In genomic region chr4:153223935-153224334, GRCh38 we compare ENCODE assay signal across 8 cellular contexts. TPM values are rescaled to one million over a fixed set of nuclear protein-coding genes. Genes with fewer than 3 reads are reported as not detected.
DNase-seq lines count a peak whose midpoint lies in the region; ATAC-seq and TF ChIP-seq lines count a peak whose summit lies in the region.

No MANE protein-coding gene starts in this region.

- no peak overlapping the region for H3K9ac ChIP-seq in trophoblast cell (ENCODE audit: low read length)

- H3K9me3 Mint-ChIP-seq in activated CD4-positive, alpha-beta T cell treated with anti-CD3 and anti-CD28 coated beads, Interleukin-2, amount 10 ng/mL, durations not matched to agents 7 days and 5 days = peaks cover 5% of the 10 kb centered on the region

- no TSS peak for BruUV-seq in Panc1 (replicated peaks; lab: Mats Ljungman, UMichigan)

- DNase-seq in EH (ENCODE audit: low read depth) (peak; percentile 39), Panc1 (ENCODE audit: low read depth, low spot score) (no peak), fibroblast of peridontal ligament (ENCODE audit: extremely low read depth) (peak; percentile 62), trophoblast cell (peak in 1 of 2 donors; percentile 44), HuH-7.5 (ENCODE audit: low spot score) (no peak)
- DNase-seq in activated CD4-positive, alpha-beta T cell treated with anti-CD3 and anti-CD28 coated beads, Interleukin-2, amount 10 ng/mL, durations not matched to agents 7 days and 5 days = no peak

- H3K9me3 ChIP-seq in Panc1 (ENCODE audit: control insufficient read depth, insufficient read depth, low read depth, low read length) (peaks cover 6% of the 10 kb centered on the region; the same call in 1 of the 2 replicates), trophoblast cell (ENCODE audit: insufficient read depth, low read depth, low read length) (no peaks in the 10 kb centered on the region)

- POLR2A ChIA-PET in Panc1 (lab: Charles Lee) = interaction anchor here (0.7 kb wide), 1 partner anchor 14 kb away, joined by 10 read pairs; no protein-coding TSS in a partner anchor
- POLR2A ChIA-PET in activated CD4-positive, alpha-beta T cell treated with anti-CD3 and anti-CD28 coated beads, Interleukin-2, amount 10 ng/mL, durations not matched to agents 7 days and 5 days (lab: Charles Lee) = interaction anchor here (0.6 kb wide), 1 partner anchor 33 kb away, joined by 3 read pairs; no protein-coding TSS in a partner anchor

- no peak for ATAC-seq in Panc1
- no peak for ATAC-seq in HG03139 (IDR thresholded peaks at IDR 0.05; ENCODE audit: unreplicated experiment)
- no peak for ATAC-seq in GM18861 (IDR thresholded peaks at IDR 0.05; ENCODE audit: unreplicated experiment)

- H4K8ac ChIP-seq in trophoblast cell (ENCODE audit: low read depth, low read length) = no peak overlapping the region

- no peak overlapping the region for H3K23ac ChIP-seq in trophoblast cell (ENCODE audit: low read length)

- H3K36me3 ChIP-seq in Panc1 (ENCODE audit: control insufficient read depth, insufficient read depth, low read length) (no peaks in the 10 kb centered on the region), trophoblast cell (ENCODE audit: control insufficient read depth in 1 of 2, insufficient read depth in 2 of 2, low read length in 2 of 2) (no peaks in the 10 kb centered on the region)

- peak overlapping the region; percentile 74 for H3K27ac ChIP-seq in Panc1 (ENCODE audit: low read length)
- no peak overlapping the region for H3K27ac ChIP-seq in trophoblast cell (ENCODE audit: low read depth, low read length)

- H2BK120ac ChIP-seq in trophoblast cell (ENCODE audit: insufficient read depth, low read length, poor library complexity) = no peak overlapping the region

- no peak overlapping the region for H2BK12ac ChIP-seq in trophoblast cell (ENCODE audit: low read length)

- H3K4ac ChIP-seq in trophoblast cell (ENCODE audit: low read depth, low read length) = no peak overlapping the region

- no peak for TF ChIP-seq CTCF in Panc1 (IDR thresholded peaks at IDR 0.05)

- H3K4me3 Mint-ChIP-seq in activated CD4-positive, alpha-beta T cell treated with anti-CD3 and anti-CD28 coated beads, Interleukin-2, amount 10 ng/mL, durations not matched to agents 7 days and 5 days = no peak overlapping the region

- no CpG with 5 or more reads among the region's 1 CpG for WGBS in trophoblast cell (ENCODE audit: extremely low coverage, insufficient coverage, insufficient read length)

- no peak overlapping the region for H3K18ac ChIP-seq in trophoblast cell (ENCODE audit: low read length)

- H2AFZ ChIP-seq in trophoblast cell (ENCODE audit: insufficient read depth, low read length, poor library complexity) = no peak overlapping the region

- peak overlapping the region; percentile 57 to 66; a peak in 3 of 4 replicates for H3K4me3 ChIP-seq in Panc1 (ENCODE audit: low read depth in 2 of 2, low read length in 2 of 2)
- H3K4me3 ChIP-seq in trophoblast cell (ENCODE audit: low read depth, low read length) = no peak overlapping the region

- in situ Hi-C loops in Panc1 (cut with HindIII; ENCODE audit: low pct_unique_long_range_greater_than_20kb, low sequenced_read_pairs) = no loop called here

- H4K12ac ChIP-seq in trophoblast cell (ENCODE audit: low read depth, low read length) = no peak overlapping the region

- CTCF ChIA-PET in Panc1 (lab: Charles Lee) = no interaction called here
- CTCF ChIA-PET in activated CD4-positive, alpha-beta T cell treated with anti-CD3 and anti-CD28 coated beads, Interleukin-2, amount 10 ng/mL, durations not matched to agents 7 days and 5 days (lab: Charles Lee) = interaction anchor here (0.6 to 1.7 kb wide), 2 partner anchors 27 to 1035 kb away, joined by 3 to 5 read pairs; no protein-coding TSS in a partner anchor

- H3K27ac Mint-ChIP-seq in activated CD4-positive, alpha-beta T cell treated with anti-CD3 and anti-CD28 coated beads, Interleukin-2, amount 10 ng/mL, durations not matched to agents 7 days and 5 days = no peak overlapping the region

- peaks cover 10% of the 10 kb centered on the region for H3K36me3 Mint-ChIP-seq in activated CD4-positive, alpha-beta T cell treated with anti-CD3 and anti-CD28 coated beads, Interleukin-2, amount 10 ng/mL, durations not matched to agents 7 days and 5 days (ENCODE audit: low read depth)

- no peaks in the 10 kb centered on the region for H3K27me3 ChIP-seq in Panc1 (ENCODE audit: control insufficient read depth, insufficient read depth, low read length)
- H3K27me3 ChIP-seq in trophoblast cell (ENCODE audit: insufficient read depth, low read length) = no peaks in the 10 kb centered on the region

- H3K79me2 ChIP-seq in trophoblast cell (ENCODE audit: control insufficient read depth, insufficient read depth, low read length, poor library complexity) = peaks cover 6% of the 10 kb centered on the region

- H3K14ac ChIP-seq in trophoblast cell (ENCODE audit: low read length) = no peak overlapping the region

- H4K91ac ChIP-seq in trophoblast cell (ENCODE audit: low read depth, low read length) = no peak overlapping the region

- no peaks in the 10 kb centered on the region; the same call in 1 of the 2 replicates for H3K4me1 ChIP-seq in Panc1 (ENCODE audit: control insufficient read depth, insufficient read depth, low read length)
- H3K4me1 ChIP-seq in trophoblast cell (ENCODE audit: control insufficient read depth in 1 of 2, insufficient read depth in 2 of 2, low read length in 2 of 2) = peaks cover 8% of the 10 kb centered on the region in 2 experiments

- peak overlapping the region; percentile 97 for H3K4me2 ChIP-seq in trophoblast cell (ENCODE audit: low read length)

- peaks cover 10% of the 10 kb centered on the region for H3K79me1 ChIP-seq in trophoblast cell (ENCODE audit: low read length)

- peaks cover 33% of the 10 kb centered on the region for H3K4me1 Mint-ChIP-seq in activated CD4-positive, alpha-beta T cell treated with anti-CD3 and anti-CD28 coated beads, Interleukin-2, amount 10 ng/mL, durations not matched to agents 7 days and 5 days

- H2AK5ac ChIP-seq in trophoblast cell (ENCODE audit: low read length) = no peak overlapping the region

- intact Hi-C loops in Panc1 (cut with micrococcal nuclease; ENCODE audit: unreplicated experiment) = no loop called here

- peaks cover 48% of the 10 kb centered on the region for H3K27me3 Mint-ChIP-seq in activated CD4-positive, alpha-beta T cell treated with anti-CD3 and anti-CD28 coated beads, Interleukin-2, amount 10 ng/mL, durations not matched to agents 7 days and 5 days

- H2BK5ac ChIP-seq in trophoblast cell (ENCODE audit: low read depth, low read length, poor library complexity) = no peak overlapping the region

RNA-seq across cellular contexts. Expression of gene TRIM2, which starts 19.7 kb away (rescaled TPM):
- total RNA-seq in Panc1 (2021; ENCODE audit: unreplicated experiment) = 18.9 TPM
- 16.9 TPM for polyA plus RNA-seq in Panc1 (2012; ENCODE audit: insufficient read length)
- 3.4 and 4.1 TPM in 2 replicates for polyA plus RNA-seq in trophoblast cell (2013)
- total RNA-seq in activated CD4-positive, alpha-beta T cell treated with anti-CD3 and anti-CD28 coated beads, Interleukin-2, amount 10 ng/mL, durations not matched to agents 7 days and 5 days = under 1 TPM; 0.20 to 0.44 TPM

Comparison
In these comparisons a context has a peak if more than half of its experiments do, and no peak if none do; other contexts are left out.
1. DNase-seq: peak in EH (single experiment) and fibroblast of peridontal ligament (single experiment); none in Panc1 (single experiment), activated CD4-positive, alpha-beta T cell treated with anti-CD3 and anti-CD28 coated beads, Interleukin-2, amount 10 ng/mL, durations not matched to agents 7 days and 5 days (single experiment) and HuH-7.5 (single experiment).
2. RNA of gene TRIM2, which starts 19.7 kb away (total RNA-seq): 18.9 TPM in Panc1 (single experiment); 0.20 to 0.44 TPM in activated CD4-positive, alpha-beta T cell treated with anti-CD3 and anti-CD28 coated beads, Interleukin-2, amount 10 ng/mL, durations not matched to agents 7 days and 5 days; every median in the first group is over 10 times any median in the second.